ENCODE assay signal across 14 cellular contexts in the genomic region with DNA sequence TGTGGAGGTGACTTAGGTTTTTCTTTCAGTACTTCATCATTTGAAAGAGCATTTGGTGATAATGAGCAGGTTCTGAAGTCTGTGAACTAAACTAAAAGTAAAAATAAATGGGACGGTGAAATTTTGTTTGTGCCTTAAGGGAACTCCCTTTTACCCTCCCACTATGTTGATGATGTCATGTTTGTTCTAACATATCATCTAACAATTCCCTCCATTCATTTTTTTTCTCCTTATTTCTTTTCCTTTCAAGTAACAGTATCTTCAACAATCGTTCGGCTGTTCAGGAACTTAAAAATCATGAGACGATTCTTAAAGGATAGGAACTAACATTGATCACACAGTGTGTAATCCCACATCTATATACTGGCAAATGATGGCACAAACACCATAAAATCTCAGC.
"Had no signal": no experiment of that assay in that cellular context is flagged by ENCODE, and none has a peak within 500 bp of the region (broad histone marks: within the 10 kb centered on the region; RNA-seq: fewer than 3 reads in every experiment).

No MANE protein-coding gene starts in this region.

- H3K27ac ChIP-seq: foreskin keratinocyte, skin epidermis, tibial artery, WERI-Rb-1 had no signal

- H3K4me1 Mint-ChIP-seq: activated CD4-positive, alpha-beta memory T cell treated with anti-CD3 and anti-CD28 coated beads, Interleukin-2, amount 10 ng/mL, durations not matched to agents 7 days and 5 days; activated CD4-positive, alpha-beta T cell treated with anti-CD3 and anti-CD28 coated beads for 36 hours had no signal

- H3K9me3 ChIP-seq: tibial artery had no signal

- H3K36me3 Mint-ChIP-seq: stimulated activated effector memory CD8-positive, alpha-beta T cell treated with anti-CD3 and anti-CD28 coated beads, Interleukin-12 subunit alpha, Interleukin-12 subunit beta, amount 100 ng/mL, for 72 hours had no signal

- H3K4me1 ChIP-seq: foreskin keratinocyte, tibial artery had no signal

- DNase-seq: activated CD4-positive, alpha-beta memory T cell treated with anti-CD3 and anti-CD28 coated beads, Interleukin-2, amount 10 ng/mL, durations not matched to agents 7 days and 5 days; activated CD4-positive, alpha-beta T cell treated with anti-CD3 and anti-CD28 coated beads for 36 hours; activated gamma-delta T cell; activated naive CD8-positive, alpha-beta T cell treated with anti-CD3 and anti-CD28 coated beads, Interleukin-2, amount 10 ng/mL, durations not matched to agents 7 days and 5 days; activated T-cell treated with anti-CD3 and anti-CD28 coated beads, Interleukin-2, amount 50 U/mL, for 48 hours; aorta; foreskin keratinocyte; head of caudate nucleus; nephron progenitor cell; T1000; tibial artery; WERI-Rb-1 had no signal

- H3K9me3 Mint-ChIP-seq: activated CD4-positive, alpha-beta memory T cell treated with anti-CD3 and anti-CD28 coated beads, Interleukin-2, amount 10 ng/mL, durations not matched to agents 7 days and 5 days; activated naive CD8-positive, alpha-beta T cell treated with anti-CD3 and anti-CD28 coated beads, Interleukin-2, amount 10 ng/mL, durations not matched to agents 7 days and 5 days; stimulated activated effector memory CD8-positive, alpha-beta T cell treated with anti-CD3 and anti-CD28 coated beads, Interleukin-12 subunit alpha, Interleukin-12 subunit beta, amount 100 ng/mL, for 72 hours had no signal

- ATAC-seq: activated CD4-positive, alpha-beta T cell treated with anti-CD3 and anti-CD28 coated beads for 36 hours; foreskin keratinocyte; stimulated activated effector memory CD8-positive, alpha-beta T cell treated with anti-CD3 and anti-CD28 coated beads, Interleukin-12 subunit alpha, Interleukin-12 subunit beta, amount 100 ng/mL, for 72 hours had no signal

- H3K4me3 Mint-ChIP-seq: activated CD4-positive, alpha-beta memory T cell treated with anti-CD3 and anti-CD28 coated beads, Interleukin-2, amount 10 ng/mL, durations not matched to agents 7 days and 5 days; activated CD4-positive, alpha-beta T cell treated with anti-CD3 and anti-CD28 coated beads for 36 hours; activated naive CD8-positive, alpha-beta T cell treated with anti-CD3 and anti-CD28 coated beads, Interleukin-2, amount 10 ng/mL, durations not matched to agents 7 days and 5 days; nephron progenitor cell; stimulated activated effector memory CD8-positive, alpha-beta T cell treated with anti-CD3 and anti-CD28 coated beads, Interleukin-12 subunit alpha, Interleukin-12 subunit beta, amount 100 ng/mL, for 72 hours had no signal

- H3K36me3 ChIP-seq: tibial artery, WERI-Rb-1 had no signal

- H3K27ac Mint-ChIP-seq: activated CD4-positive, alpha-beta memory T cell treated with anti-CD3 and anti-CD28 coated beads, Interleukin-2, amount 10 ng/mL, durations not matched to agents 7 days and 5 days; activated CD4-positive, alpha-beta T cell treated with anti-CD3 and anti-CD28 coated beads for 36 hours; activated naive CD8-positive, alpha-beta T cell treated with anti-CD3 and anti-CD28 coated beads, Interleukin-2, amount 10 ng/mL, durations not matched to agents 7 days and 5 days; stimulated activated effector memory CD8-positive, alpha-beta T cell treated with anti-CD3 and anti-CD28 coated beads, Interleukin-12 subunit alpha, Interleukin-12 subunit beta, amount 100 ng/mL, for 72 hours had no signal

- H3K27me3 Mint-ChIP-seq: activated CD4-positive, alpha-beta T cell treated with anti-CD3 and anti-CD28 coated beads for 36 hours; activated naive CD8-positive, alpha-beta T cell treated with anti-CD3 and anti-CD28 coated beads, Interleukin-2, amount 10 ng/mL, durations not matched to agents 7 days and 5 days had no signal

- H3K27me3 ChIP-seq: foreskin keratinocyte, tibial artery had no signal

- H3K4me3 ChIP-seq: skin epidermis, tibial artery had no signal
